8 cellular contexts compared by ENCODE assay signal in genomic region chr14:39267592-39268112, GRCh38. TPM values are rescaled to one million over a fixed set of nuclear protein-coding genes. Genes with fewer than 3 reads are reported as not detected.
DNase-seq lines count a peak whose midpoint lies in the region; ATAC-seq and TF ChIP-seq lines count a peak whose summit lies in the region.

No MANE protein-coding gene starts in this region.

- peak; percentile 3 for ATAC-seq in GM18868 (IDR thresholded peaks at IDR 0.05; ENCODE audit: unreplicated experiment)
- peak; percentile 2 for ATAC-seq in HG03469 (IDR thresholded peaks at IDR 0.05; ENCODE audit: unreplicated experiment)

- H3K36me3 ChIP-seq in ovary, result no peaks in the 10 kb centered on the region

- peaks cover 1% of the 10 kb centered on the region for H3K4me1 ChIP-seq in ovary (ENCODE audit: insufficient read depth)

- peaks cover 18% of the 10 kb centered on the region for H3K36me3 Mint-ChIP-seq in T-helper 2 cell treated with Interferon-gamma antibody and Interleukin-4, amounts not matched to agents 5 μg/mL and 100 μg/mL, for 36 hours (ENCODE audit: low read depth)

- 1 to 2% (median 1%) methylated on average over 18 of the region's 18 CpGs for WGBS in ovary, 3 donors

- peaks cover 41% of the 10 kb centered on the region for H3K4me1 Mint-ChIP-seq in T-helper 2 cell treated with Interferon-gamma antibody and Interleukin-4, amounts not matched to agents 5 μg/mL and 100 μg/mL, for 36 hours (ENCODE audit: low read depth)

- H3K9me3 ChIP-seq in ovary, result no peaks in the 10 kb centered on the region

- TF ChIP-seq POLR2A in ovary (IDR thresholded peaks at IDR 0.05), result no peak

- H3K27ac Mint-ChIP-seq in T-helper 2 cell treated with Interferon-gamma antibody and Interleukin-4, amounts not matched to agents 5 μg/mL and 100 μg/mL, for 36 hours, result peak overlapping the region; percentile 74

- intact Hi-C loops in ovary (cut with DNase I), result loop anchor here in 2 of 4 donors (2.0 to 10.0 kb wide), 3 partner anchors 93 to 165 kb away; partner anchors contain the start of genes TRAPPC6B (in 2 of the 2), FBXO33 (in 1 of the 2) and PNN (in 1 of the 2)

- no peaks in the 10 kb centered on the region for H3K27me3 ChIP-seq in ovary

- peak overlapping the region; percentile 81 for H3K4me3 Mint-ChIP-seq in T-helper 2 cell treated with Interferon-gamma antibody and Interleukin-4, amounts not matched to agents 5 μg/mL and 100 μg/mL, for 36 hours

- TF ChIP-seq CTCF in AG09309 (IDR thresholded peaks at IDR 0.05; ENCODE audit: control insufficient read depth, insufficient read depth, low read depth, low read length, missing control alignments) (no peak), ovary (IDR thresholded peaks at IDR 0.05) (no peak), GM20000 (IDR thresholded peaks at IDR 0.05; ENCODE audit: extremely low read depth, missing control alignments) (no peak)

- H3K4me3 ChIP-seq in AG09309 (ENCODE audit: control insufficient read depth, low read depth, low read length) (peak overlapping the region; percentile 99), ovary (peak overlapping the region; percentile 80)

- peaks cover 5% of the 10 kb centered on the region for H3K9me3 Mint-ChIP-seq in T-helper 2 cell treated with Interferon-gamma antibody and Interleukin-4, amounts not matched to agents 5 μg/mL and 100 μg/mL, for 36 hours

- peak overlapping the region; percentile 96 to 97 for H3K27ac ChIP-seq in ovary

- no peaks in the 10 kb centered on the region for H3K27me3 Mint-ChIP-seq in T-helper 2 cell treated with Interferon-gamma antibody and Interleukin-4, amounts not matched to agents 5 μg/mL and 100 μg/mL, for 36 hours (ENCODE audit: low read depth)

- no peak for DNase-seq in AG09309 (ENCODE audit: low read depth)
- no peak for DNase-seq in T-helper 2 cell treated with Interferon-gamma antibody and Interleukin-4, amounts not matched to agents 5 μg/mL and 100 μg/mL, for 36 hours (ENCODE audit: low spot score)
- DNase-seq in fibroblast of gingiva (ENCODE audit: low read depth), result peak; percentile 1
- no peak for DNase-seq in ovary
- no peak for DNase-seq in GM20000 (ENCODE audit: low spot score)
- no peak for DNase-seq in activated CD4-positive, alpha-beta T cell treated with anti-CD3 and anti-CD28 coated beads, Interleukin-2, amount 50 U/mL, for 4 hours

- no peak for TF ChIP-seq EP300 in ovary (IDR thresholded peaks at IDR 0.05)

RNA-seq across cellular contexts. Expression of gene MIA2, which starts 33.9 kb away (rescaled TPM):
- total RNA-seq in ovary, result 10 to 100 TPM; 12.5 to 21.9 (median 20.1) TPM
- 10 to 100 TPM; 11.7 to 15.5 TPM for polyA plus RNA-seq in ovary
